In the genomic region with DNA sequence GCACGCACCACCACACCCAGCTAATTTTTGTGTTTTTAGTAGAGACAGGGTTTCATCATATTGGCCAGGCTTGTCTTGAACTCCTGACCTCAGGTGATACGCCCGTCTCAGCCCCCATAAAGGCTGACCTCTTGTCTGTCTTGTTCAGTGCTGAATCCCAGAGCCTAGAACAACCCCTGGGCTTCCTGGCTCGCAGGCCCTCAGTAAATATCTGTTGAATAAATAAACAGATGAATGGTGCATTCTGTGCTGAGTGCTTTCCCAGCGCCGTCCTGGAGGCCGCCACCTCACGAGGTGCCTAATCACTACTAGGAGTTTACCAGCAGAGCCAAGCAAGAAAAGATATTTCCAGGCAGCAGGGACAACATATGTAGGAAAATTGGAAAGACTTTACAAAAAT, we compare ENCODE assay signal across 16 cellular contexts.
"Had no signal": no experiment of that assay in that cellular context is flagged by ENCODE, and none has a peak within 500 bp of the region (broad histone marks: within the 10 kb centered on the region; RNA-seq: fewer than 3 reads in every experiment).

No MANE protein-coding gene starts in this region.

- H3K27me3 ChIP-seq: adrenal gland, cardiac muscle cell, dorsolateral prefrontal cortex, gastroesophageal sphincter had no signal

- H3K4me3 Mint-ChIP-seq: activated CD8-positive, alpha-beta memory T cell treated with anti-CD3 and anti-CD28 coated beads, Interleukin-2, amount 10 ng/mL, durations not matched to agents 7 days and 5 days; activated naive CD4-positive, alpha-beta T cell treated with anti-CD3 and anti-CD28 coated beads, Interleukin-2, amount 50 U/mL, for 24 hours; natural killer cell; stimulated activated naive CD8-positive, alpha-beta T cell treated with anti-CD3 and anti-CD28 coated beads, Interleukin-15, amount 100 ng/mL, for 72 hours had no signal

- H3K27me3 Mint-ChIP-seq: activated CD8-positive, alpha-beta memory T cell treated with anti-CD3 and anti-CD28 coated beads, Interleukin-2, amount 10 ng/mL, durations not matched to agents 7 days and 5 days; activated naive CD4-positive, alpha-beta T cell treated with anti-CD3 and anti-CD28 coated beads, Interleukin-2, amount 50 U/mL, for 24 hours; stimulated activated naive CD8-positive, alpha-beta T cell treated with anti-CD3 and anti-CD28 coated beads, Interleukin-15, amount 100 ng/mL, for 72 hours had no signal

- H3K27ac Mint-ChIP-seq: activated CD8-positive, alpha-beta memory T cell treated with anti-CD3 and anti-CD28 coated beads, Interleukin-2, amount 10 ng/mL, durations not matched to agents 7 days and 5 days; activated naive CD4-positive, alpha-beta T cell treated with anti-CD3 and anti-CD28 coated beads, Interleukin-2, amount 50 U/mL, for 24 hours; activated T-helper 2 cell treated with anti-CD3 and anti-CD28 coated beads, Interferon-gamma antibody, Interleukin-2, Interleukin-4, amounts not matched to agents 10 μg/mL and 5 μg/mL and 100 μg/mL, durations not matched to agents 14 hours and 24 hours and 36 hours; stimulated activated naive CD8-positive, alpha-beta T cell treated with anti-CD3 and anti-CD28 coated beads, Interleukin-15, amount 100 ng/mL, for 72 hours had no signal

- H3K9me3 Mint-ChIP-seq: activated naive CD4-positive, alpha-beta T cell treated with anti-CD3 and anti-CD28 coated beads, Interleukin-2, amount 50 U/mL, for 24 hours; activated T-helper 2 cell treated with anti-CD3 and anti-CD28 coated beads, Interferon-gamma antibody, Interleukin-2, Interleukin-4, amounts not matched to agents 10 μg/mL and 5 μg/mL and 100 μg/mL, durations not matched to agents 14 hours and 24 hours and 36 hours; natural killer cell; stimulated activated naive CD8-positive, alpha-beta T cell treated with anti-CD3 and anti-CD28 coated beads, Interleukin-15, amount 100 ng/mL, for 72 hours had no signal

- H3K27ac ChIP-seq: adrenal gland, cardiac muscle cell, dorsolateral prefrontal cortex, gastroesophageal sphincter, VCaP had no signal

- H3K4me1 ChIP-seq: adrenal gland had no signal

- H3K36me3 ChIP-seq: adrenal gland, cardiac muscle cell, gastroesophageal sphincter had no signal

- H3K4me3 ChIP-seq: adrenal gland, cardiac muscle cell, dorsolateral prefrontal cortex, gastroesophageal sphincter had no signal

- DNase-seq: activated CD4-positive, alpha-beta T cell treated with anti-CD3 and anti-CD28 coated beads, Interleukin-2, amount 50 U/mL, for 48 hours; activated CD8-positive, alpha-beta memory T cell treated with anti-CD3 and anti-CD28 coated beads, Interleukin-2, amount 10 ng/mL, durations not matched to agents 7 days and 5 days; activated T-cell treated with anti-CD3 and anti-CD28 coated beads, Interleukin-2, amount 50 U/mL, for 1 hour; adrenal gland; dorsolateral prefrontal cortex; erythroblast; islet precursor cell; natural killer cell; retina; stimulated activated CD4-positive, alpha-beta T cell treated with anti-CD3 and anti-CD28 coated beads, Interleukin-15, amount 100 ng/mL, for 24 hours; stimulated activated naive CD8-positive, alpha-beta T cell treated with anti-CD3 and anti-CD28 coated beads, Interleukin-15, amount 100 ng/mL, for 72 hours had no signal

- H3K9me3 ChIP-seq: adrenal gland, gastroesophageal sphincter had no signal

- H3K36me3 Mint-ChIP-seq: activated CD8-positive, alpha-beta memory T cell treated with anti-CD3 and anti-CD28 coated beads, Interleukin-2, amount 10 ng/mL, durations not matched to agents 7 days and 5 days; activated naive CD4-positive, alpha-beta T cell treated with anti-CD3 and anti-CD28 coated beads, Interleukin-2, amount 50 U/mL, for 24 hours; natural killer cell had no signal

- H3K4me1 Mint-ChIP-seq: activated CD8-positive, alpha-beta memory T cell treated with anti-CD3 and anti-CD28 coated beads, Interleukin-2, amount 10 ng/mL, durations not matched to agents 7 days and 5 days; activated naive CD4-positive, alpha-beta T cell treated with anti-CD3 and anti-CD28 coated beads, Interleukin-2, amount 50 U/mL, for 24 hours; stimulated activated naive CD8-positive, alpha-beta T cell treated with anti-CD3 and anti-CD28 coated beads, Interleukin-15, amount 100 ng/mL, for 72 hours had no signal
